Comparison of ENCODE assay signal across 11 cellular contexts in genomic region chr11:104772806-104773241, GRCh38.
DNase-seq lines count a peak whose midpoint lies in the region; ATAC-seq and TF ChIP-seq lines count a peak whose summit lies in the region.
"Had no signal": no experiment of that assay in that cellular context is flagged by ENCODE, and none has a peak within 500 bp of the region (broad histone marks: within the 10 kb centered on the region; RNA-seq: fewer than 3 reads in every experiment).

No MANE protein-coding gene starts in this region.

- H3K4me2 ChIP-seq in skeletal muscle satellite cell (ENCODE audit: low read length): peak overlapping the region; percentile 63
- H3K4me2 ChIP-seq: BLaER1 had no signal

- DNase-seq in NCI-H510A treated with DMSO at 0.1 percent for 48 hours (lab: John Stamatoyannopoulos, UW) (peak; percentile 20), NCI-H510A (lab: John Stamatoyannopoulos, UW) (no peak), SW 1271 (lab: John Stamatoyannopoulos, UW) (peak; percentile 54 to 57), fibroblast of the aortic adventitia (ENCODE audit: low read depth) (peak; percentile 75), inferior parietal cortex (ENCODE audit: extremely low spot score) (no peak)
- no peak for DNase-seq in stimulated activated CD4-positive, alpha-beta T cell treated with anti-CD3 and anti-CD28 coated beads, Interleukin-4, amount 100 ng/mL, for 4 hours
- DNase-seq: activated CD8-positive, alpha-beta memory T cell treated with anti-CD3 and anti-CD28 coated beads for 24 hours; NCI-H524 treated with DMSO at 0.1 percent for 48 hours had no signal

- H3K4me1 ChIP-seq in skeletal muscle satellite cell (ENCODE audit: control insufficient read depth, insufficient read depth, low read length): peaks cover 15% of the 10 kb centered on the region
- H3K4me1 ChIP-seq: BLaER1 had no signal

- ATAC-seq in HG02642 (IDR thresholded peaks at IDR 0.05; ENCODE audit: poor library complexity, unreplicated experiment): no peak

- H3K36me3 ChIP-seq in skeletal muscle satellite cell (ENCODE audit: insufficient read depth, low read length): no peaks in the 10 kb centered on the region
- H3K36me3 ChIP-seq: BLaER1 had no signal

- no peak for TF ChIP-seq CTCF in fibroblast of the aortic adventitia (IDR thresholded peaks at IDR 0.05; ENCODE audit: insufficient read depth, low read length)

- no peaks in the 10 kb centered on the region for H3K27me3 ChIP-seq in skeletal muscle satellite cell (ENCODE audit: control insufficient read depth, insufficient read depth, low read length)
- H3K27me3 ChIP-seq: BLaER1 had no signal

- H3K9me3 ChIP-seq in skeletal muscle satellite cell (replicated peaks; ENCODE audit: low read length): no peaks in the 10 kb centered on the region
- H3K9me3 ChIP-seq: BLaER1 had no signal

- H3K4me3 ChIP-seq in fibroblast of the aortic adventitia (ENCODE audit: low read depth, low read length) (no peak overlapping the region), skeletal muscle satellite cell (ENCODE audit: low read length) (no peak overlapping the region)
- H3K4me3 ChIP-seq: BLaER1 had no signal

- H3K9ac ChIP-seq in skeletal muscle satellite cell (ENCODE audit: low read depth, low read length): no peak overlapping the region
- H3K9ac ChIP-seq: BLaER1 had no signal

Comparison
In these comparisons a context has a peak if more than half of its experiments do, and no peak if none do; other contexts are left out.
1. DNase-seq: peak in NCI-H510A treated with DMSO at 0.1 percent for 48 hours (single experiment), SW 1271 (2 of 2) and fibroblast of the aortic adventitia (single experiment); none in NCI-H510A (single experiment), stimulated activated CD4-positive, alpha-beta T cell treated with anti-CD3 and anti-CD28 coated beads, Interleukin-4, amount 100 ng/mL, for 4 hours (0 of 2) and inferior parietal cortex (single experiment).